Comparison of ENCODE assay signal across 14 cellular contexts in the genomic region with DNA sequence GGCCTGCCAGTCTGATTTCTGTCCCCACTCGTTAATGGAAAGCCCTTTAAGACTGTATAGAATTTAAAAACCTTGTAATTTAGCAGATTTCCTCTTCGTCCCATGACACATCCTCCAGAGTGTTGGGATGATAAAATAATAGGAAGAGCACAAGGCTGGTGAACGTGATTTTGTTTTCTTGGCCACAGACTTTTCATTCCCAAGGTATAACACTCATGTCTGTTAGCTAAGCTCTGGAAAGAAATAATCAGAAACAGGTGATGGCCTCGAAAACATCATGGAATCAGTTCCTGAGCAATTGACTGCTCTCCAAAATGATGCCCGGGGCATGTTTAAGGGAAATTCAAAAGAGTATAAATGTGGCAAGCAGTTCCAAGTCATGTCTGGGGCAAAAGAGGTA.
A peak's percentile ranks its signal among the peaks of the same experiment; 100 is the strongest.
DNase-seq lines count a peak whose midpoint lies in the region; ATAC-seq and TF ChIP-seq lines count a peak whose summit lies in the region.
"Had no signal": no experiment of that assay in that cellular context is flagged by ENCODE, and none has a peak within 500 bp of the region (broad histone marks: within the 10 kb centered on the region; RNA-seq: fewer than 3 reads in every experiment).

No MANE protein-coding gene starts in this region.

- CTCF ChIA-PET in BJ (lab: Yijun Ruan, JAX) (no interaction called here), WTC11 (lab: Charles Lee) (no interaction called here)

- intact Hi-C loops in lower leg skin (cut with DNase I; ENCODE audit: low total_unique reads), result no loop called here

- 0 out of 2 replicates have a peak, but pooled peaks cover 3% of the 10 kb centered on the region for H3K4me1 Mint-ChIP-seq in WTC11
- H3K4me1 Mint-ChIP-seq: CD4-positive, alpha-beta memory T cell; H9 had no signal

- no peaks in the 10 kb centered on the region for H3K27me3 ChIP-seq in BJ (ENCODE audit: control insufficient read depth, insufficient read depth, low read length)

- peaks cover 15% of the 10 kb centered on the region for H3K9me3 Mint-ChIP-seq in WTC11

- ATAC-seq in WTC11, result no peak
- no peak for ATAC-seq in HG03135 (IDR thresholded peaks at IDR 0.05; ENCODE audit: unreplicated experiment)
- ATAC-seq: A549 had no signal

- WGBS in lower leg skin, 2 donors, result 60 to 70% methylated on average over 5 of the region's 5 CpGs

- peak overlapping the region; percentile 15; the same call in 1 of the 2 replicates for H3K27ac Mint-ChIP-seq in WTC11
- H3K27ac Mint-ChIP-seq: CD4-positive, alpha-beta memory T cell; H9 had no signal

- no peaks in the 10 kb centered on the region; the same call in 1 of the 2 replicates for H3K27me3 Mint-ChIP-seq in WTC11 (ENCODE audit: low read depth)
- H3K27me3 Mint-ChIP-seq: CD4-positive, alpha-beta memory T cell had no signal

- TF ChIP-seq CTCF in BJ (IDR thresholded peaks at IDR 0.05; ENCODE audit: insufficient read depth, low read depth, low read length), result no peak
- TF ChIP-seq CTCF in WTC11 (IDR thresholded peaks at IDR 0.05), result no peak
- TF ChIP-seq CTCF in foreskin fibroblast (IDR thresholded peaks at IDR 0.05; ENCODE audit: low read depth, low read length), result no peak
- TF ChIP-seq CTCF in lower leg skin (IDR thresholded peaks at IDR 0.05), result no peak

- no peak overlapping the region for H3K4me3 ChIP-seq in BJ (ENCODE audit: low read depth, low read length)
- H3K4me3 ChIP-seq in foreskin fibroblast (ENCODE audit: low read depth in 1 of 2, low read length in 2 of 2), result no peak overlapping the region
- no peak overlapping the region for H3K4me3 ChIP-seq in lower leg skin (ENCODE audit: low read depth, poor library complexity, severe bottlenecking)
- H3K4me3 ChIP-seq: A549 had no signal

- DNase-seq in BJ (ENCODE audit: low read depth), result peak; percentile 23
- DNase-seq in WTC11 (ENCODE audit: low spot score), result no peak
- peak; percentile 4 to 72 for DNase-seq in foreskin fibroblast
- no peak for DNase-seq in cortex of kidney (lab: John Stamatoyannopoulos, UW)
- no peak for DNase-seq in lower leg skin (ENCODE audit: low spot score in 2 of 2)
- DNase-seq: CD4-positive, alpha-beta memory T cell; COR-L47; DMS153; DMS79 treated with DMSO at 0.1 percent for 48 hours; EL; GOT3; H9 had no signal

- no peak for TF ChIP-seq POLR2A in lower leg skin (IDR thresholded peaks at IDR 0.05)

- H3K36me3 Mint-ChIP-seq in WTC11, result peaks cover 16% of the 10 kb centered on the region
- H3K36me3 Mint-ChIP-seq: CD4-positive, alpha-beta memory T cell had no signal

- H3K36me3 ChIP-seq in BJ (ENCODE audit: control insufficient read depth, insufficient read depth, low read length), result no peaks in the 10 kb centered on the region

- POLR2A ChIA-PET in BJ (lab: Charles Lee) (no interaction called here), WTC11 (lab: Charles Lee) (no interaction called here)

- no peak overlapping the region for H3K4me3 Mint-ChIP-seq in WTC11
- H3K4me3 Mint-ChIP-seq: CD4-positive, alpha-beta memory T cell; H9 had no signal

TF ChIP-seq in WTC11, 78 proteins besides CTCF, POLR2A, EP300 and RAD21:
- TF ChIP-seq CBFB (CRISPR knock-in tag; IDR thresholded peaks at IDR 0.05; ENCODE audit: low read depth) (no peak), FOXK1 (CRISPR knock-in tag; IDR thresholded peaks at IDR 0.05) (no peak), GRHL2 (CRISPR knock-in tag; IDR thresholded peaks at IDR 0.05; ENCODE audit: insufficient replicate concordance, severe bottlenecking) (no peak), TCF7 (CRISPR knock-in tag; IDR thresholded peaks at IDR 0.05; ENCODE audit: low read depth) (no peak), ATF1 (CRISPR knock-in tag; IDR thresholded peaks at IDR 0.05) (no peak), RELA (CRISPR knock-in tag; IDR thresholded peaks at IDR 0.05; ENCODE audit: borderline replicate concordance) (no peak), E2F5 (CRISPR knock-in tag; IDR thresholded peaks at IDR 0.05) (no peak), ZNF263 (CRISPR knock-in tag; IDR thresholded peaks at IDR 0.05; ENCODE audit: low read depth) (no peak), ZNF121 (CRISPR knock-in tag; IDR thresholded peaks at IDR 0.05) (no peak), JUN (CRISPR knock-in tag; IDR thresholded peaks at IDR 0.05) (no peak), NR1H2 (CRISPR knock-in tag; IDR thresholded peaks at IDR 0.05) (no peak), ZNF425 (CRISPR knock-in tag; conservative IDR thresholded peaks at IDR 0.05) (no peak), ZNF219 (CRISPR knock-in tag; IDR thresholded peaks at IDR 0.05; ENCODE audit: borderline replicate concordance) (no peak), ZNF423 (CRISPR knock-in tag; IDR thresholded peaks at IDR 0.05) (no peak), MAX (CRISPR knock-in tag; IDR thresholded peaks at IDR 0.05) (no peak), SMAD4 (CRISPR knock-in tag; IDR thresholded peaks at IDR 0.05) (no peak), ETV6 (CRISPR knock-in tag; IDR thresholded peaks at IDR 0.05) (no peak), ESRRA (CRISPR knock-in tag; IDR thresholded peaks at IDR 0.05; ENCODE audit: borderline replicate concordance) (no peak)
- TF ChIP-seq, protein P1, sequence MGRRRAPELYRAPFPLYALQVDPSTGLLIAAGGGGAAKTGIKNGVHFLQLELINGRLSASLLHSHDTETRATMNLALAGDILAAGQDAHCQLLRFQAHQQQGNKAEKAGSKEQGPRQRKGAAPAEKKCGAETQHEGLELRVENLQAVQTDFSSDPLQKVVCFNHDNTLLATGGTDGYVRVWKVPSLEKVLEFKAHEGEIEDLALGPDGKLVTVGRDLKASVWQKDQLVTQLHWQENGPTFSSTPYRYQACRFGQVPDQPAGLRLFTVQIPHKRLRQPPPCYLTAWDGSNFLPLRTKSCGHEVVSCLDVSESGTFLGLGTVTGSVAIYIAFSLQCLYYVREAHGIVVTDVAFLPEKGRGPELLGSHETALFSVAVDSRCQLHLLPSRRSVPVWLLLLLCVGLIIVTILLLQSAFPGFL (CRISPR knock-in tag; IDR thresholded peaks at IDR 0.05; ENCODE audit: borderline replicate concordance), result no peak
- TF ChIP-seq, protein P2, sequence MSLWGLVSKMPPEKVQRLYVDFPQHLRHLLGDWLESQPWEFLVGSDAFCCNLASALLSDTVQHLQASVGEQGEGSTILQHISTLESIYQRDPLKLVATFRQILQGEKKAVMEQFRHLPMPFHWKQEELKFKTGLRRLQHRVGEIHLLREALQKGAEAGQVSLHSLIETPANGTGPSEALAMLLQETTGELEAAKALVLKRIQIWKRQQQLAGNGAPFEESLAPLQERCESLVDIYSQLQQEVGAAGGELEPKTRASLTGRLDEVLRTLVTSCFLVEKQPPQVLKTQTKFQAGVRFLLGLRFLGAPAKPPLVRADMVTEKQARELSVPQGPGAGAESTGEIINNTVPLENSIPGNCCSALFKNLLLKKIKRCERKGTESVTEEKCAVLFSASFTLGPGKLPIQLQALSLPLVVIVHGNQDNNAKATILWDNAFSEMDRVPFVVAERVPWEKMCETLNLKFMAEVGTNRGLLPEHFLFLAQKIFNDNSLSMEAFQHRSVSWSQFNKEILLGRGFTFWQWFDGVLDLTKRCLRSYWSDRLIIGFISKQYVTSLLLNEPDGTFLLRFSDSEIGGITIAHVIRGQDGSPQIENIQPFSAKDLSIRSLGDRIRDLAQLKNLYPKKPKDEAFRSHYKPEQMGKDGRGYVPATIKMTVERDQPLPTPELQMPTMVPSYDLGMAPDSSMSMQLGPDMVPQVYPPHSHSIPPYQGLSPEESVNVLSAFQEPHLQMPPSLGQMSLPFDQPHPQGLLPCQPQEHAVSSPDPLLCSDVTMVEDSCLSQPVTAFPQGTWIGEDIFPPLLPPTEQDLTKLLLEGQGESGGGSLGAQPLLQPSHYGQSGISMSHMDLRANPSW (CRISPR knock-in tag; conservative IDR thresholded peaks at IDR 0.05; ENCODE audit: low read depth), result no peak

Comparison
In these comparisons a context has a peak if more than half of its experiments do, and no peak if none do; other contexts are left out.
1. DNase-seq: peak in BJ (single experiment) and foreskin fibroblast (2 of 2); none in WTC11 (single experiment), cortex of kidney (single experiment) and lower leg skin (0 of 2).